In genomic region chr2:152025678-152026287, GRCh38 we compare ENCODE assay signal across 8 cellular contexts.
DNase-seq lines count a peak whose midpoint lies in the region; ATAC-seq and TF ChIP-seq lines count a peak whose summit lies in the region.

No MANE protein-coding gene starts in this region.

- TF ChIP-seq POLR2A in esophagus squamous epithelium (IDR thresholded peaks at IDR 0.05) = no peak

- peak; percentile 85 to 94 (median 90) for TF ChIP-seq CTCF in esophagus squamous epithelium (IDR thresholded peaks at IDR 0.05)

- H3K4me1 ChIP-seq in esophagus squamous epithelium = peaks cover 0 to 33% (median 0%) of the 10 kb centered on the region in 3 donors

- H3K9me3 ChIP-seq in esophagus squamous epithelium = no peaks in the 10 kb centered on the region

- no peaks in the 10 kb centered on the region for H3K36me3 ChIP-seq in esophagus squamous epithelium

- intact Hi-C loops in esophagus squamous epithelium (cut with DNase I) = no loop called here

- no peak overlapping the region for H3K27ac Mint-ChIP-seq in IgD-negative memory B cell
- no peak overlapping the region for H3K27ac Mint-ChIP-seq in activated T-cell treated with anti-CD3 and anti-CD28 coated beads, Interleukin-2, amount 50 U/mL, for 24 hours
- peak overlapping the region in 1 of 2 donors; percentile 26 for H3K27ac Mint-ChIP-seq in natural killer cell treated with Interleukin-12 subunit alpha and Interleukin-12 subunit beta and Interleukin-15 and Interleukin-18, amount 100 ng/mL, for 72 hours

- H3K27me3 ChIP-seq in esophagus squamous epithelium = no peaks in the 10 kb centered on the region

- H3K9me3 Mint-ChIP-seq in IgD-negative memory B cell = no peaks in the 10 kb centered on the region
- H3K9me3 Mint-ChIP-seq in activated T-cell treated with anti-CD3 and anti-CD28 coated beads, Interleukin-2, amount 50 U/mL, for 24 hours = no peaks in the 10 kb centered on the region
- H3K9me3 Mint-ChIP-seq in natural killer cell treated with Interleukin-12 subunit alpha and Interleukin-12 subunit beta and Interleukin-15 and Interleukin-18, amount 100 ng/mL, for 72 hours = no peaks in the 10 kb centered on the region

- peaks cover 24% of the 10 kb centered on the region for H3K27me3 Mint-ChIP-seq in IgD-negative memory B cell
- peaks cover 2% of the 10 kb centered on the region for H3K27me3 Mint-ChIP-seq in activated T-cell treated with anti-CD3 and anti-CD28 coated beads, Interleukin-2, amount 50 U/mL, for 24 hours
- H3K27me3 Mint-ChIP-seq in natural killer cell treated with Interleukin-12 subunit alpha and Interleukin-12 subunit beta and Interleukin-15 and Interleukin-18, amount 100 ng/mL, for 72 hours = peaks cover 15 to 18% of the 10 kb centered on the region in 2 donors

- H3K4me3 Mint-ChIP-seq in IgD-negative memory B cell = peak overlapping the region; percentile 21 to 92 (median 80)
- peak overlapping the region; percentile 69 for H3K4me3 Mint-ChIP-seq in activated T-cell treated with anti-CD3 and anti-CD28 coated beads, Interleukin-2, amount 50 U/mL, for 24 hours
- H3K4me3 Mint-ChIP-seq in natural killer cell treated with Interleukin-12 subunit alpha and Interleukin-12 subunit beta and Interleukin-15 and Interleukin-18, amount 100 ng/mL, for 72 hours = peak overlapping the region; percentile 79

- no peaks in the 10 kb centered on the region for H3K36me3 Mint-ChIP-seq in IgD-negative memory B cell
- H3K36me3 Mint-ChIP-seq in activated T-cell treated with anti-CD3 and anti-CD28 coated beads, Interleukin-2, amount 50 U/mL, for 24 hours (ENCODE audit: low read depth) = no peaks in the 10 kb centered on the region
- no peaks in the 10 kb centered on the region for H3K36me3 Mint-ChIP-seq in natural killer cell treated with Interleukin-12 subunit alpha and Interleukin-12 subunit beta and Interleukin-15 and Interleukin-18, amount 100 ng/mL, for 72 hours

- peak; percentile 76 for ATAC-seq in GM21717 (IDR thresholded peaks at IDR 0.05; ENCODE audit: unreplicated experiment)
- peak; percentile 93 to 95 for ATAC-seq in natural killer cell treated with Interleukin-12 subunit alpha and Interleukin-12 subunit beta and Interleukin-15 and Interleukin-18, amount 100 ng/mL, for 72 hours

- H3K4me3 ChIP-seq in esophagus squamous epithelium = peak overlapping the region in 3 of 4 donors; percentile 24 to 46 (median 28)

- peak; percentile 62 for DNase-seq in DMS79 (lab: John Stamatoyannopoulos, UW)
- DNase-seq in OCI-M2 (lab: John Stamatoyannopoulos, UW; ENCODE audit: unreplicated experiment) = peak; percentile 32
- peak; percentile 86 for DNase-seq in activated T-cell treated with anti-CD3 and anti-CD28 coated beads, Interleukin-2, amount 50 U/mL, for 24 hours
- DNase-seq in esophagus squamous epithelium (lab: John Stamatoyannopoulos, UW) = peak; percentile 10
- peak; percentile 83 for DNase-seq in natural killer cell treated with Interleukin-12 subunit alpha and Interleukin-12 subunit beta and Interleukin-15 and Interleukin-18, amount 100 ng/mL, for 72 hours (ENCODE audit: low spot score)
- peak; percentile 42 to 83 (median 54) for DNase-seq in stimulated activated naive CD4-positive, alpha-beta T cell (lab: John Stamatoyannopoulos, UW)

- H3K27ac ChIP-seq in esophagus squamous epithelium = no peak overlapping the region

- WGBS in esophagus squamous epithelium, 2 donors = 18 to 27% methylated on average over 9 to 15 of the region's 15 CpGs

- H3K4me1 Mint-ChIP-seq in IgD-negative memory B cell = peaks cover 2 to 5% (median 2%) of the 10 kb centered on the region in 3 donors
- H3K4me1 Mint-ChIP-seq in activated T-cell treated with anti-CD3 and anti-CD28 coated beads, Interleukin-2, amount 50 U/mL, for 24 hours (ENCODE audit: low read depth) = peaks cover 6% of the 10 kb centered on the region
- H3K4me1 Mint-ChIP-seq in natural killer cell treated with Interleukin-12 subunit alpha and Interleukin-12 subunit beta and Interleukin-15 and Interleukin-18, amount 100 ng/mL, for 72 hours (ENCODE audit: low read depth in 2 of 2) = peaks cover 10 to 11% of the 10 kb centered on the region in 2 donors

Comparison
In these comparisons a context has a peak if more than half of its experiments do, and no peak if none do; other contexts are left out.
1. DNase-seq: peak in every context shown above with its lines; median percentile 86 in activated T-cell treated with anti-CD3 and anti-CD28 coated beads, Interleukin-2, amount 50 U/mL, for 24 hours; 83 in natural killer cell treated with Interleukin-12 subunit alpha and Interleukin-12 subunit beta and Interleukin-15 and Interleukin-18, amount 100 ng/mL, for 72 hours; 62 in DMS79; 54 in stimulated activated naive CD4-positive, alpha-beta T cell; 32 in OCI-M2; 10 in esophagus squamous epithelium.